Comparison of ENCODE assay signal across 8 cellular contexts in the genomic region with DNA sequence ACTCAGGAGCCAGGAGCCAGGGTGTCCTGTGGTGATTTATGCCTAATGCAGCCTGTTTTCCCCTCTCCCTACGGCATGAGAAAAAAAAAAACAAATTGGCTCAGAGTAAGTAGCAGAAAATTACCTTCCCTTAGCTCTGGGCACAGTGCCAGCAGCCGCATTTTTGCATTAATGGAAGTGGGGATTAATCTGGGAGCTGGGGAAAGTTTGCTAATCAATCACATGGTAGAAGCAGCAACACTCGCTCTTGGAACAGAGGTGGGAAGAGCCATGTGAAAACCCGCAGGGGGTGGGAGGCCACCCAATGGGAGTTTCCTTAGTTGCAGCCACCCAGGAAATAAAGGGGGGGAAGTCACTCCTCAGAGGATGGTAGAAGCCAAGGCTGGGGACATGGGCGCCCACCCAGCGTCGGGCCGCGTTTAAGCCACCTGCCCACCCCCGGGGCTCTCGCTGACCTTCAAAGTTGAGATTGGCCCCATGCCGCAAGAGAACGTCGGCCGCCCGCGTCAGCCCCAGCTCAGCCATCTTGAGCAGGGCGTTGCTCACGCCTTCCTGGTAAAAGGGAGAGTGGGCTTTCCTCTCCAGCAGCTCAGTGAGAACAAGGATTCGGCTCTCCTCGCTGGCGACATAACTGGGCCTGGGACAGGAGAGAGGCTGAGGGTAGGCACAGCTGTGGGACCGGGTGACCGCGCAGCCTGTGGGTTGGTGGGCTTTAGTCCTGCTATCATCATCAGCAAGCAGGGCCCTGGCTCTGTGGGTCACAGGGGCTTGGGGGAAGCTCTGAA. TPM values are rescaled to one million over a fixed set of nuclear protein-coding genes. Genes with fewer than 3 reads are reported as not detected.
DNase-seq lines count a peak whose midpoint lies in the region; ATAC-seq and TF ChIP-seq lines count a peak whose summit lies in the region.

No MANE protein-coding gene starts in this region.

- ATAC-seq in IMR-90 (ENCODE audit: low read depth) (no peak), upper lobe of left lung (ENCODE audit: low FRiP score in 2 of 2) (no peak)

- H3K4ac ChIP-seq in IMR-90 (ENCODE audit: low read depth, low read length) = no peak overlapping the region

- H3K36me3 ChIP-seq in IMR-90 (ENCODE audit: control insufficient read depth, insufficient read depth, low read length) (peaks cover 36% of the 10 kb centered on the region), iPS-20b (ENCODE audit: insufficient read depth, low read depth, low read length) (peaks cover 37% of the 10 kb centered on the region), upper lobe of left lung (peaks cover 18 to 40% (median 37%) of the 10 kb centered on the region in 4 donors), prostate gland (peaks cover 10 to 22% of the 10 kb centered on the region in 2 donors)

- H3K9me1 ChIP-seq in IMR-90 (ENCODE audit: insufficient read depth, low read length) = no peaks in the 10 kb centered on the region

- H2AK9ac ChIP-seq in IMR-90 (replicated peaks; ENCODE audit: low read depth, low read length, poor library complexity) = no peak overlapping the region

- H3K4me1 ChIP-seq in IMR-90 (ENCODE audit: control insufficient read depth, insufficient read depth, low read length) (peaks cover 15% of the 10 kb centered on the region), iPS-20b (ENCODE audit: insufficient read depth, low read length) (no peaks in the 10 kb centered on the region), upper lobe of left lung (peaks cover 20 to 29% (median 23%) of the 10 kb centered on the region in 4 donors), prostate gland (replicated peaks) (peaks cover 15% of the 10 kb centered on the region)

- H3K4me3 Mint-ChIP-seq in activated CD4-positive, alpha-beta memory T cell treated with anti-CD3 and anti-CD28 coated beads for 36 hours = peak overlapping the region; percentile 76

- no peak for TF ChIP-seq EP300 in upper lobe of left lung (IDR thresholded peaks at IDR 0.05)

- no TSS peak for BruUV-seq in IMR-90 (replicated peaks; lab: Mats Ljungman, UMichigan)

- H3K4me3 ChIP-seq in AG09309 (ENCODE audit: control insufficient read depth, low read depth, low read length) (peak overlapping the region; percentile 90), IMR-90 (ENCODE audit: insufficient read depth, low read depth, low read length) (peak overlapping the region; percentile 81; the same call in 1 of the 2 replicates), iPS-20b (ENCODE audit: low read length) (peak overlapping the region; percentile 89; the same call in 1 of the 2 replicates), upper lobe of left lung (peak overlapping the region in 3 of 4 donors; percentile 71 to 99 (median 90)), prostate gland (peak overlapping the region in 1 of 2 donors; percentile 83)

- H3K56ac ChIP-seq in IMR-90 (ENCODE audit: extremely low read depth, insufficient read depth, low read length) = 0 out of 2 replicates have a peak overlapping the region, but pooled peaks have one; percentile 6

- DNase-seq in AG09309 (ENCODE audit: low read depth) (no peak), IMR-90 (peak; percentile 39), upper lobe of left lung (peak in 1 of 2 donors; percentile 79), activated gamma-delta T cell treated with Interleukin-2 at 50 U/mL for 16 hours (no peak), prostate gland (ENCODE audit: low spot score) (no peak)
- DNase-seq in activated CD4-positive, alpha-beta memory T cell treated with anti-CD3 and anti-CD28 coated beads for 36 hours = no peak
- no peak for DNase-seq in central memory CD4-positive, alpha-beta T cell

- H3K79me1 ChIP-seq in IMR-90 (ENCODE audit: low read depth in 1 of 2, low read length in 2 of 2) = peaks cover 3 to 61% of the 10 kb centered on the region in 2 experiments; a peak in 3 of 4 replicates

- H2BK120ac ChIP-seq in IMR-90 (ENCODE audit: low read depth, low read length) = no peak overlapping the region

- H3K27ac ChIP-seq in IMR-90 (ENCODE audit: insufficient read depth, low read length) (peak overlapping the region; percentile 4; the same call in 1 of the 2 replicates), iPS-20b (ENCODE audit: low read length) (no peak overlapping the region), upper lobe of left lung (no peak overlapping the region), prostate gland (no peak overlapping the region)

- TF ChIP-seq RAD21 in IMR-90 (IDR thresholded peaks at IDR 0.05; ENCODE audit: low read length) = no peak

- dilution Hi-C loops in IMR-90 (cut with HindIII; ENCODE audit: low sequenced_read_pairs, unreplicated experiment) = no loop called here

- no peak overlapping the region for H3K18ac ChIP-seq in IMR-90 (ENCODE audit: low read depth, low read length)

- H2BK15ac ChIP-seq in IMR-90 (ENCODE audit: low read depth, low read length) = no peak overlapping the region

- 56% methylated on average over 8 of the region's 25 CpGs; no CpG with 5 or more reads in 1 of the 2 experiments for WGBS in IMR-90 (ENCODE audit: extremely low coverage in 2 of 2, insufficient read length in 1 of 2), 2 experiments
- WGBS in upper lobe of left lung, 2 donors = 62 to 70% methylated on average over 12 to 18 of the region's 25 CpGs
- WGBS in prostate gland = 58% methylated on average over 25 of the region's 25 CpGs

- H3K23ac ChIP-seq in IMR-90 (ENCODE audit: low read depth, low read length) = no peak overlapping the region

- H3K9ac ChIP-seq in IMR-90 (ENCODE audit: low read depth, low read length) = no peak overlapping the region
- H3K9ac ChIP-seq in iPS-20b (ENCODE audit: low read depth, low read length) = peak overlapping the region; percentile 84; the same call in 1 of the 2 replicates

- CTCF ChIA-PET in IMR-90 (lab: Yijun Ruan, JAX) = interaction anchor here (0.6 to 1.3 kb wide), 4 partner anchors 14 to 509 kb away, joined by 3 to 5 read pairs (median 4); a partner anchor contains a TSS
- CTCF ChIA-PET in activated CD4-positive, alpha-beta memory T cell treated with anti-CD3 and anti-CD28 coated beads for 36 hours (lab: Charles Lee) = interaction anchor here (1.1 to 8.7 kb wide), 8 partner anchors 13 to 509 kb away, joined by 3 to 70 read pairs (median 4); a partner anchor contains a TSS

- POLR2A ChIA-PET in IMR-90 (lab: Charles Lee; ENCODE audit: unreplicated experiment) = no interaction called here
- POLR2A ChIA-PET in activated CD4-positive, alpha-beta memory T cell treated with anti-CD3 and anti-CD28 coated beads for 36 hours (lab: Charles Lee) = interaction anchor here (1.8 kb wide), 1 partner anchor 13 kb away, joined by 4 read pairs; no protein-coding TSS in a partner anchor

- H2BK20ac ChIP-seq in IMR-90 (ENCODE audit: low read depth, low read length) = no peak overlapping the region

- TF ChIP-seq POLR2A in IMR-90 (IDR thresholded peaks at IDR 0.05; ENCODE audit: low read depth, low read length) (no peak), upper lobe of left lung (IDR thresholded peaks at IDR 0.05) (no peak), prostate gland (IDR thresholded peaks at IDR 0.05) (no peak)

- no peak overlapping the region for H2AFZ ChIP-seq in IMR-90 (replicated peaks; ENCODE audit: low read length, poor library complexity)

- H2AK5ac ChIP-seq in IMR-90 (ENCODE audit: low read depth, low read length) = no peak overlapping the region; the same call in 1 of the 2 replicates

- peaks cover 58% of the 10 kb centered on the region for H4K20me1 ChIP-seq in IMR-90 (ENCODE audit: insufficient read depth, low read length)

- TF ChIP-seq CTCF in AG09309 (IDR thresholded peaks at IDR 0.05; ENCODE audit: control insufficient read depth, insufficient read depth, low read depth, low read length, missing control alignments) (no peak), IMR-90 (conservative IDR thresholded peaks at IDR 0.05; ENCODE audit: low read depth, low read length) (no peak), upper lobe of left lung (IDR thresholded peaks at IDR 0.05) (no peak), prostate gland (IDR thresholded peaks at IDR 0.05) (no peak)

- no peaks in the 10 kb centered on the region for H3K27me3 Mint-ChIP-seq in activated CD4-positive, alpha-beta memory T cell treated with anti-CD3 and anti-CD28 coated beads for 36 hours

- no peak overlapping the region for H4K5ac ChIP-seq in IMR-90 (ENCODE audit: low read depth, low read length)

- H2BK5ac ChIP-seq in IMR-90 (ENCODE audit: low read depth, low read length, poor library complexity, severe bottlenecking) = no peak overlapping the region

- no peaks in the 10 kb centered on the region for H3K9me3 Mint-ChIP-seq in activated CD4-positive, alpha-beta memory T cell treated with anti-CD3 and anti-CD28 coated beads for 36 hours

- H3K14ac ChIP-seq in IMR-90 (replicated peaks; ENCODE audit: low read depth, low read length) = no peak overlapping the region

- no peaks in the 10 kb centered on the region for H3K27me3 ChIP-seq in IMR-90 (ENCODE audit: control insufficient read depth, insufficient read depth, low read length)
- H3K27me3 ChIP-seq in iPS-20b (ENCODE audit: insufficient read depth, low read length) = no peaks in the 10 kb centered on the region
- H3K27me3 ChIP-seq in upper lobe of left lung = no peaks in the 10 kb centered on the region
- H3K27me3 ChIP-seq in prostate gland (replicated peaks; ENCODE audit: insufficient read depth) = no peaks in the 10 kb centered on the region

- peaks cover 5% of the 10 kb centered on the region for H3K36me3 Mint-ChIP-seq in activated CD4-positive, alpha-beta memory T cell treated with anti-CD3 and anti-CD28 coated beads for 36 hours

- H3K9me3 ChIP-seq in IMR-90 (ENCODE audit: control insufficient read depth, insufficient read depth, low read length) (no peaks in the 10 kb centered on the region), iPS-20b (ENCODE audit: insufficient read depth, low read depth, low read length) (no peaks in the 10 kb centered on the region), upper lobe of left lung (no peaks in the 10 kb centered on the region), prostate gland (no peaks in the 10 kb centered on the region)

- H4K8ac ChIP-seq in IMR-90 (ENCODE audit: low read depth in 2 of 2, low read length in 2 of 2) = no peak overlapping the region

- H3K4me2 ChIP-seq in IMR-90 (ENCODE audit: low read depth, low read length) = peak overlapping the region; percentile 83

- no peak overlapping the region for H3K27ac Mint-ChIP-seq in activated CD4-positive, alpha-beta memory T cell treated with anti-CD3 and anti-CD28 coated beads for 36 hours

- no peak overlapping the region for H4K91ac ChIP-seq in IMR-90 (ENCODE audit: insufficient read depth, low read depth, low read length)

- peaks cover 15% of the 10 kb centered on the region for H3K4me1 Mint-ChIP-seq in activated CD4-positive, alpha-beta memory T cell treated with anti-CD3 and anti-CD28 coated beads for 36 hours (ENCODE audit: low read depth)

- intact Hi-C loops in IMR-90 (cut with micrococcal nuclease) (no loop called here), prostate gland (cut with DNase I) (no loop called here)
- intact Hi-C loops in activated CD4-positive, alpha-beta memory T cell treated with anti-CD3 and anti-CD28 coated beads for 36 hours (cut with micrococcal nuclease) = loop anchor here (5.0 to 10.0 kb wide), 2 partner anchors 55 to 142 kb away; no protein-coding TSS in a partner anchor

- in situ Hi-C loops in IMR-90 (cut with MboI; ENCODE audit: low sequenced_read_pairs) = no loop called here

RNA-seq across cellular contexts. Expression of a gene that starts 1.7 kb away (rescaled TPM):
- total RNA-seq in IMR-90 (2012; rRNA removed) (9.4 and 9.7 TPM in 2 replicates), upper lobe of left lung (10 to 100 TPM; 15.4 to 51.3 (median 21.9) TPM), prostate gland (10 to 100 TPM; 25.2 to 50.3 TPM)
- 28.9 and 31.4 TPM in 2 replicates for polyA plus RNA-seq in IMR-90 (2012; rRNA removed)
- polyA plus RNA-seq in IMR-90 (2012; cell fraction: cytosol; rRNA removed) = 22.2 and 27.8 TPM in 2 replicates
- 42.0 and 79.1 TPM in 2 replicates for polyA plus RNA-seq in IMR-90 (2012; cell fraction: nucleus; rRNA removed; ENCODE audit: low replicate concordance)
- total RNA-seq in activated CD4-positive, alpha-beta memory T cell treated with anti-CD3 and anti-CD28 coated beads for 36 hours = 10 to 100 TPM; 14.1 to 15.7 TPM

RNA-seq across cellular contexts. Expression of a gene that starts 14.3 kb away (rescaled TPM):
- total RNA-seq in IMR-90 (2012; rRNA removed) (67.8 and 68.1 TPM in 2 replicates), upper lobe of left lung (10 to 100 TPM; 15.0 to 37.7 (median 23.6) TPM), prostate gland (10 to 100 TPM; 25.4 to 53.7 TPM)
- polyA plus RNA-seq in IMR-90 (2012; rRNA removed) = 88.1 and 108 TPM in 2 replicates
- 57.5 and 92.6 TPM in 2 replicates for polyA plus RNA-seq in IMR-90 (2012; cell fraction: cytosol; rRNA removed)
- 56.2 and 66.4 TPM in 2 replicates for polyA plus RNA-seq in IMR-90 (2012; cell fraction: nucleus; rRNA removed; ENCODE audit: low replicate concordance)
- 10 to 100 TPM; 59.9 to 64.6 TPM for total RNA-seq in activated CD4-positive, alpha-beta memory T cell treated with anti-CD3 and anti-CD28 coated beads for 36 hours

RNA-seq across cellular contexts. Expression of a gene that starts 19.4 kb away (rescaled TPM):
- total RNA-seq in IMR-90 (2012; rRNA removed) (not detected in 2 replicates), upper lobe of left lung (not detected), prostate gland (not detected)
- 0.09 and 0.20 TPM in 2 replicates for polyA plus RNA-seq in IMR-90 (2012; rRNA removed)
- polyA plus RNA-seq in IMR-90 (2012; cell fraction: cytosol; rRNA removed) = 0.06 and 0.19 TPM in 2 replicates
- 0.42 and 0.54 TPM in 2 replicates for polyA plus RNA-seq in IMR-90 (2012; cell fraction: nucleus; rRNA removed; ENCODE audit: low replicate concordance)
- not detected for total RNA-seq in activated CD4-positive, alpha-beta memory T cell treated with anti-CD3 and anti-CD28 coated beads for 36 hours

RNA-seq across cellular contexts. Expression of a gene that starts 25.2 kb away (rescaled TPM):
- total RNA-seq in IMR-90 (2012; rRNA removed) = 12.7 and 13.1 TPM in 2 replicates
- 35.5 and 45.9 TPM in 2 replicates for polyA plus RNA-seq in IMR-90 (2012; rRNA removed)
- 19.5 and 46.6 TPM in 2 replicates for polyA plus RNA-seq in IMR-90 (2012; cell fraction: cytosol; rRNA removed)
- 10.2 and 29.0 TPM in 2 replicates for polyA plus RNA-seq in IMR-90 (2012; cell fraction: nucleus; rRNA removed; ENCODE audit: low replicate concordance)
- under 1 TPM; 0.58 to 0.86 TPM for total RNA-seq in activated CD4-positive, alpha-beta memory T cell treated with anti-CD3 and anti-CD28 coated beads for 36 hours
- total RNA-seq in upper lobe of left lung = 1 to 10 TPM in 2 of 6 donors, under 1 TPM in 1, not detected in 3; 0.61 to 5.8 (median 1.3) TPM
- 10 to 100 TPM in 1 of 2 donors, 1 to 10 TPM in 1; 4.3 to 14.3 TPM for total RNA-seq in prostate gland
